ENCODE assay signal across 31 cellular contexts in genomic region chr2:150042844-150043503, GRCh38.
DNase-seq lines count a peak whose midpoint lies in the region; ATAC-seq, FAIRE-seq and TF ChIP-seq lines count a peak whose summit lies in the region.
"Had no signal": no experiment of that assay in that cellular context is flagged by ENCODE, and none has a peak within 500 bp of the region (broad histone marks: within the 10 kb centered on the region; RNA-seq: fewer than 3 reads in every experiment).

No MANE protein-coding gene starts in this region.

- H2BK15ac ChIP-seq in H1 (ENCODE audit: low read length) = no peak overlapping the region

- peaks cover 33% of the 10 kb centered on the region for H3K4me1 Mint-ChIP-seq in type B pancreatic cell (ENCODE audit: unreplicated experiment)
- H3K4me1 Mint-ChIP-seq in HFFc6 (ENCODE audit: low read depth) = peaks cover 50% of the 10 kb centered on the region
- H3K4me1 Mint-ChIP-seq: activated CD4-positive, alpha-beta T cell treated with anti-CD3 and anti-CD28 coated beads, Interleukin-2, amount 10 ng/mL, durations not matched to agents 24 days and 14 days; activated naive CD8-positive, alpha-beta T cell treated with anti-CD3 and anti-CD28 coated beads, Interleukin-2, amount 50 U/mL, for 24 hours; B cell; CD8-positive, alpha-beta memory T cell; stimulated activated memory B cell treated with anti-CD40 and anti-IgM and Interleukin-4, amounts not matched to agents 10 μg/mL and 1 μg/mL and 100 μg/mL, for 72 hours had no signal

- no peak overlapping the region for H3K56ac ChIP-seq in H1 (replicated peaks; ENCODE audit: insufficient read length, low read depth, low read length)

- no peak for TF ChIP-seq EP300 in H1 (IDR thresholded peaks at IDR 0.05; ENCODE audit: borderline replicate concordance in 1 of 2, low read depth in 2 of 2, low read length in 2 of 2)

- H3K79me1 ChIP-seq in H1 (ENCODE audit: low read depth, low read length) = no peaks in the 10 kb centered on the region

- H4K91ac ChIP-seq in H1 (replicated peaks; ENCODE audit: insufficient read length, low read length) = no peak overlapping the region

- H2BK12ac ChIP-seq in H1 (ENCODE audit: low read depth, low read length) = no peak overlapping the region

- H3K4me2 ChIP-seq in H1 (ENCODE audit: insufficient read depth in 1 of 2, low read depth in 2 of 2, low read length in 2 of 2) = no peak overlapping the region

- H3K4me3 Mint-ChIP-seq in type B pancreatic cell = no peak overlapping the region
- H3K4me3 Mint-ChIP-seq in HFFc6 = no peak overlapping the region
- H3K4me3 Mint-ChIP-seq: activated CD4-positive, alpha-beta T cell treated with anti-CD3 and anti-CD28 coated beads, Interleukin-2, amount 10 ng/mL, durations not matched to agents 24 days and 14 days; activated naive CD8-positive, alpha-beta T cell treated with anti-CD3 and anti-CD28 coated beads, Interleukin-2, amount 50 U/mL, for 24 hours; activated T-cell treated with anti-CD3 and anti-CD28 coated beads, Interleukin-2, amount 50 U/mL, for 24 hours; B cell; CD8-positive, alpha-beta memory T cell; stimulated activated memory B cell treated with anti-CD40 and anti-IgM and Interleukin-4, amounts not matched to agents 10 μg/mL and 1 μg/mL and 100 μg/mL, for 72 hours had no signal

- peak overlapping the region; percentile 93 for H3K27ac Mint-ChIP-seq in type B pancreatic cell
- H3K27ac Mint-ChIP-seq in HFFc6 = no peak overlapping the region
- H3K27ac Mint-ChIP-seq: activated CD4-positive, alpha-beta T cell treated with anti-CD3 and anti-CD28 coated beads, Interleukin-2, amount 10 ng/mL, durations not matched to agents 24 days and 14 days; activated naive CD8-positive, alpha-beta T cell treated with anti-CD3 and anti-CD28 coated beads, Interleukin-2, amount 50 U/mL, for 24 hours; activated T-cell treated with anti-CD3 and anti-CD28 coated beads, Interleukin-2, amount 50 U/mL, for 24 hours; B cell; stimulated activated memory B cell treated with anti-CD40 and anti-IgM and Interleukin-4, amounts not matched to agents 10 μg/mL and 1 μg/mL and 100 μg/mL, for 72 hours had no signal

- H3K9me3 Mint-ChIP-seq in type B pancreatic cell = peaks cover 8% of the 10 kb centered on the region
- H3K9me3 Mint-ChIP-seq in HFFc6 = no peaks in the 10 kb centered on the region
- H3K9me3 Mint-ChIP-seq: activated CD4-positive, alpha-beta T cell treated with anti-CD3 and anti-CD28 coated beads, Interleukin-2, amount 10 ng/mL, durations not matched to agents 24 days and 14 days; activated T-cell treated with anti-CD3 and anti-CD28 coated beads, Interleukin-2, amount 50 U/mL, for 24 hours had no signal

- H2BK120ac ChIP-seq in H1 (replicated peaks; ENCODE audit: low read depth, low read length) = no peak overlapping the region

- no peak for ATAC-seq in aorta (ENCODE audit: low FRiP score)
- ATAC-seq: activated naive CD8-positive, alpha-beta T cell treated with anti-CD3 and anti-CD28 coated beads, Interleukin-2, amount 50 U/mL, for 24 hours; gastroesophageal sphincter; left cardiac atrium; stimulated activated memory B cell treated with anti-CD40 and anti-IgM and Interleukin-4, amounts not matched to agents 10 μg/mL and 1 μg/mL and 100 μg/mL, for 72 hours had no signal

- H4K5ac ChIP-seq in H1 (ENCODE audit: insufficient read length, low read depth, low read length) = no peak overlapping the region

- intact Hi-C loops in aorta (cut with DNase I) = no loop called here

- H3K4me1 ChIP-seq in H1 (replicated peaks in 1 of 4; ENCODE audit: control insufficient read depth in 3 of 4, insufficient read depth in 4 of 4, low read length in 3 of 4) (peaks cover 0 to 5% (median under 1%) of the 10 kb centered on the region in 4 experiments; a peak in 1 of 7 replicates), aorta (ENCODE audit: control insufficient read depth in 1 of 2, insufficient read depth in 2 of 2, low read length in 2 of 2) (no peaks in the 10 kb centered on the region)
- H3K4me1 ChIP-seq: gastroesophageal sphincter, Peyer's patch, right lobe of liver, uterus had no signal

- H3K9ac ChIP-seq in H1 (replicated peaks in 1 of 4; ENCODE audit: extremely low read depth in 1 of 4, low read depth in 3 of 4, low read length in 3 of 4) = no peak overlapping the region

- POLR2A ChIA-PET in H1 (lab: Charles Lee; ENCODE audit: partially characterized antibody) = no interaction called here

- H3K4me3 ChIP-seq in H1 (ENCODE audit: extremely low read depth in 1 of 4, insufficient read depth in 2 of 4, low read depth in 3 of 4, low read length in 4 of 4) (no peak overlapping the region), aorta (ENCODE audit: low read length in 2 of 2) (no peak overlapping the region)
- H3K4me3 ChIP-seq: gastroesophageal sphincter, HAP-1, Peyer's patch, right lobe of liver, uterus had no signal

- H3K27me3 ChIP-seq in H1 (replicated peaks in 1 of 4; ENCODE audit: control insufficient read depth in 3 of 4, extremely low read depth in 1 of 4, insufficient read depth in 3 of 4, low read length in 3 of 4) (no peaks in the 10 kb centered on the region), aorta (ENCODE audit: control insufficient read depth in 1 of 2, insufficient read depth in 2 of 2, low read length in 1 of 2) (no peaks in the 10 kb centered on the region)
- H3K27me3 ChIP-seq: gastroesophageal sphincter, Peyer's patch, right lobe of liver, uterus had no signal

- H3K27ac ChIP-seq in H1 (ENCODE audit: low read depth, low read length) (no peak overlapping the region), aorta (ENCODE audit: low read depth in 1 of 2, low read length in 2 of 2) (no peak overlapping the region)
- H3K27ac ChIP-seq: gastroesophageal sphincter, Peyer's patch, right lobe of liver, uterus had no signal

- H4K8ac ChIP-seq in H1 (ENCODE audit: extremely low read depth, insufficient read depth, low read length) = no peak overlapping the region

- FAIRE-seq in H1 (lab: Jason Lieb, UNC) = no peak

- TF ChIP-seq POLR2A in H1 (IDR thresholded peaks at IDR 0.05; ENCODE audit: control extremely low read depth in 1 of 2, low read depth in 2 of 2, low read length in 2 of 2) = no peak

- H3K23me2 ChIP-seq in H1 (ENCODE audit: low read depth, low read length) = no peaks in the 10 kb centered on the region

- H2BK5ac ChIP-seq in H1 (ENCODE audit: low read depth, low read length) = no peak overlapping the region

- no peaks in the 10 kb centered on the region for H3K9me3 ChIP-seq in H1 (ENCODE audit: insufficient read depth in 2 of 2, low read depth in 1 of 2, low read length in 1 of 2)
- no peaks in the 10 kb centered on the region for H3K9me3 ChIP-seq in aorta (ENCODE audit: control insufficient read depth, low read length)
- H3K9me3 ChIP-seq: gastroesophageal sphincter, HAP-1, Peyer's patch, right lobe of liver, uterus had no signal

- H3K4ac ChIP-seq in H1 (replicated peaks; ENCODE audit: insufficient read length, low read depth, low read length) = no peak overlapping the region

- H3K27me3 Mint-ChIP-seq in type B pancreatic cell (no peaks in the 10 kb centered on the region), HFFc6 (ENCODE audit: insufficient read depth) (no peaks in the 10 kb centered on the region)
- H3K27me3 Mint-ChIP-seq: activated CD4-positive, alpha-beta T cell treated with anti-CD3 and anti-CD28 coated beads, Interleukin-2, amount 10 ng/mL, durations not matched to agents 24 days and 14 days; activated naive CD8-positive, alpha-beta T cell treated with anti-CD3 and anti-CD28 coated beads, Interleukin-2, amount 50 U/mL, for 24 hours; activated T-cell treated with anti-CD3 and anti-CD28 coated beads, Interleukin-2, amount 50 U/mL, for 24 hours; B cell; CD8-positive, alpha-beta memory T cell; stimulated activated memory B cell treated with anti-CD40 and anti-IgM and Interleukin-4, amounts not matched to agents 10 μg/mL and 1 μg/mL and 100 μg/mL, for 72 hours had no signal

- no peak overlapping the region for H3K18ac ChIP-seq in H1 (ENCODE audit: extremely low read depth, low read length)

- no peaks in the 10 kb centered on the region for H4K20me1 ChIP-seq in H1 (replicated peaks in 1 of 2; ENCODE audit: control insufficient read depth in 1 of 2, insufficient read depth in 2 of 2, low read length in 2 of 2)

- no peak overlapping the region for H2AK5ac ChIP-seq in H1 (ENCODE audit: low read depth, low read length)

- no peak overlapping the region for H2BK20ac ChIP-seq in H1 (ENCODE audit: low read length)

- no peak for TF ChIP-seq RAD21 in H1 (IDR thresholded peaks at IDR 0.05 in 1 of 2, conservative IDR thresholded peaks at IDR 0.05 in 1 of 2; ENCODE audit: low read depth in 2 of 2, low read length in 2 of 2)

- peak; percentile 18 for DNase-seq in NCI-H1092 treated with DMSO at 0.1 percent for 48 hours (lab: John Stamatoyannopoulos, UW)
- no peak for DNase-seq in NCI-H1092 (lab: John Stamatoyannopoulos, UW)
- DNase-seq in NCI-H187 treated with DMSO at 0.1 percent for 48 hours (lab: John Stamatoyannopoulos, UW) = peak; percentile 15
- DNase-seq in H1 (ENCODE audit: low read depth in 1 of 2, low spot score in 2 of 2) = no peak
- no peak for DNase-seq in type B pancreatic cell (ENCODE audit: extremely low spot score, unreplicated experiment)
- DNase-seq in aorta = no peak
- no peak for DNase-seq in HFFc6
- no peak for DNase-seq in activated naive CD4-positive, alpha-beta T cell treated with anti-CD3 and anti-CD28 coated beads, Interleukin-2, amount 50 U/mL, for 16 hours
- DNase-seq: 8988T; activated CD4-positive, alpha-beta T cell treated with anti-CD3 and anti-CD28 coated beads, Interleukin-2, amount 10 ng/mL, durations not matched to agents 24 days and 14 days; activated gamma-delta T cell; activated naive CD8-positive, alpha-beta T cell treated with anti-CD3 and anti-CD28 coated beads, Interleukin-2, amount 50 U/mL, for 24 hours; activated T-cell treated with anti-CD3 and anti-CD28 coated beads, Interleukin-2, amount 50 U/mL, for 24 hours; CD8-positive, alpha-beta memory T cell; central memory CD4-positive, alpha-beta T cell; dermis blood vessel endothelial cell; hippocampal formation; Kasumi-1; left cardiac atrium; mesenchymal stem cell; NCI-H1930; NCI-H446 treated with DMSO at 0.1 percent for 48 hours; Peyer's patch; right lobe of liver; stimulated activated CD4-positive, alpha-beta T cell treated with anti-CD3 and anti-CD28 coated beads, Interleukin-4, amount 100 ng/mL, for 4 hours; T1000; uterus had no signal

- H3K36me3 Mint-ChIP-seq in type B pancreatic cell (no peaks in the 10 kb centered on the region), HFFc6 (ENCODE audit: low read depth) (no peaks in the 10 kb centered on the region)
- H3K36me3 Mint-ChIP-seq: CD8-positive, alpha-beta memory T cell; stimulated activated memory B cell treated with anti-CD40 and anti-IgM and Interleukin-4, amounts not matched to agents 10 μg/mL and 1 μg/mL and 100 μg/mL, for 72 hours had no signal

- no peak overlapping the region for H3K23ac ChIP-seq in H1 (ENCODE audit: insufficient read length)

- H3K14ac ChIP-seq in H1 (ENCODE audit: insufficient read length) = no peak overlapping the region

- no peaks in the 10 kb centered on the region for H3K79me2 ChIP-seq in H1 (ENCODE audit: control insufficient read depth in 1 of 2, insufficient read depth in 2 of 2, low read length in 2 of 2)

- CTCF ChIA-PET in H1 (lab: Charles Lee; ENCODE audit: partially characterized antibody) = interaction anchor here (0.6 to 0.9 kb wide), 3 partner anchors 11 to 255 kb away, joined by 3 read pairs; no protein-coding TSS in a partner anchor

- 86% methylated on average over 4 of the region's 4 CpGs; no CpG with 5 or more reads in 1 of the 2 experiments for WGBS in H1 (ENCODE audit: extremely low coverage in 1 of 2, insufficient coverage in 1 of 2, insufficient read length in 1 of 2, insufficient replicate concordance in 2 of 2, low coverage in 1 of 2, low lambda C conversion rate in 2 of 2, missing lambda C conversion rate in 1 of 2), 2 experiments
- 80 to 85% methylated on average over 4 of the region's 4 CpGs for WGBS in aorta, 2 donors

- H3K36me3 ChIP-seq in H1 (ENCODE audit: control insufficient read depth in 2 of 4, insufficient read depth in 4 of 4, low read length in 3 of 4) = no peaks in the 10 kb centered on the region
- H3K36me3 ChIP-seq in aorta (ENCODE audit: control insufficient read depth in 1 of 2, insufficient read depth in 2 of 2, low read length in 1 of 2) = no peaks in the 10 kb centered on the region
- H3K36me3 ChIP-seq: gastroesophageal sphincter, HAP-1, Peyer's patch, right lobe of liver, uterus had no signal

- no peak for TF ChIP-seq CTCF in H1 (IDR thresholded peaks at IDR 0.05; ENCODE audit: control extremely low read depth in 1 of 3, insufficient read depth in 1 of 3, low read depth in 1 of 3, low read length in 3 of 3)
- no peak for TF ChIP-seq CTCF in type B pancreatic cell (conservative IDR thresholded peaks at IDR 0.05)
- TF ChIP-seq CTCF in HFFc6 (IDR thresholded peaks at IDR 0.05) = no peak

- 0 out of 2 replicates have a peak overlapping the region, but pooled peaks have one; percentile 1 for H2AFZ ChIP-seq in H1 (ENCODE audit: low read length)

Comparison
In these comparisons a context has a peak if more than half of its experiments do, and no peak if none do; other contexts are left out.
1. DNase-seq: peak in NCI-H1092 treated with DMSO at 0.1 percent for 48 hours (single experiment) and NCI-H187 treated with DMSO at 0.1 percent for 48 hours (single experiment); none in NCI-H1092 (single experiment), H1 (0 of 2), type B pancreatic cell (single experiment), aorta (0 of 2), HFFc6 (single experiment) and activated naive CD4-positive, alpha-beta T cell treated with anti-CD3 and anti-CD28 coated beads, Interleukin-2, amount 50 U/mL, for 16 hours (single experiment).